9 cellular contexts compared by ENCODE assay signal in genomic region chr16:85205747-85206471, GRCh38.
DNase-seq lines count a peak whose midpoint lies in the region; ATAC-seq and TF ChIP-seq lines count a peak whose summit lies in the region.
"Had no signal": no experiment of that assay in that cellular context is flagged by ENCODE, and none has a peak within 500 bp of the region (broad histone marks: within the 10 kb centered on the region; RNA-seq: fewer than 3 reads in every experiment).

No MANE protein-coding gene starts in this region.

- 59% methylated on average over 23 of the region's 23 CpGs for WGBS in HUES64
- 42 to 63% (median 48%) methylated on average over 18 to 23 of the region's 23 CpGs for WGBS in adrenal gland, 4 donors
- WGBS in right cardiac atrium = 36% methylated on average over 23 of the region's 23 CpGs

- ATAC-seq in right cardiac atrium = peak; percentile 6 to 7

- intact Hi-C loops in adrenal gland (cut with DNase I) = no loop called here
- intact Hi-C loops in right cardiac atrium (cut with DNase I) = no loop called here

- H3K9me3 ChIP-seq in HUES64 (ENCODE audit: insufficient read depth, low read depth, low read length) (no peaks in the 10 kb centered on the region), adrenal gland (replicated peaks in 1 of 3) (no peaks in the 10 kb centered on the region), right cardiac atrium (ENCODE audit: control insufficient read depth, low read length) (no peaks in the 10 kb centered on the region), stomach smooth muscle (ENCODE audit: control insufficient read depth in 2 of 2, low read length in 2 of 2) (no peaks in the 10 kb centered on the region)
- H3K9me3 ChIP-seq: lower lobe of right lung had no signal

- H3K27ac ChIP-seq in HUES64 (ENCODE audit: low read depth, low read length) (peak overlapping the region; percentile 55), adrenal gland (peak overlapping the region in 4 of 5 donors; percentile 50 to 82 (median 74)), right cardiac atrium (ENCODE audit: low read length) (peak overlapping the region; percentile 61), stomach smooth muscle (ENCODE audit: low read length) (peak overlapping the region; percentile 24)
- H3K27ac ChIP-seq: lower lobe of right lung had no signal

- H3K4me1 ChIP-seq in HUES64 (ENCODE audit: insufficient read depth, low read length) (peaks cover 28% of the 10 kb centered on the region), adrenal gland (replicated peaks in 1 of 2) (peaks cover 60 to 70% of the 10 kb centered on the region in 2 donors), right cardiac atrium (ENCODE audit: control insufficient read depth, insufficient read depth, low read length) (peaks cover 22% of the 10 kb centered on the region), stomach smooth muscle (ENCODE audit: control insufficient read depth, insufficient read depth, low read length) (peaks cover 77% of the 10 kb centered on the region)

- TF ChIP-seq CTCF in adrenal gland (IDR thresholded peaks at IDR 0.05) = no peak

- DNase-seq in adrenal gland (peak in 6 of 7 donors; percentile 70 to 87 (median 78)), right cardiac atrium (peak in 2 of 3 donors; percentile 65 to 76), mucosa of gallbladder (ENCODE audit: low spot score) (no peak), SK-N-DZ (ENCODE audit: low spot score) (no peak), T-helper 9 cell (no peak)
- DNase-seq: activated CD4-positive, alpha-beta T cell treated with anti-CD3 and anti-CD28 coated beads for 4 hours had no signal

- peak in 1 of 2 donors; percentile 45 for TF ChIP-seq POLR2A in adrenal gland (IDR thresholded peaks at IDR 0.05)

- H3K27me3 ChIP-seq in HUES64 (ENCODE audit: insufficient read depth, low read length) = no peaks in the 10 kb centered on the region
- no peaks in the 10 kb centered on the region for H3K27me3 ChIP-seq in adrenal gland
- no peaks in the 10 kb centered on the region for H3K27me3 ChIP-seq in right cardiac atrium (ENCODE audit: control insufficient read depth, insufficient read depth)
- H3K27me3 ChIP-seq in stomach smooth muscle (ENCODE audit: control insufficient read depth in 1 of 2, insufficient read depth in 2 of 2, low read length in 2 of 2) = no peaks in the 10 kb centered on the region

- no peak overlapping the region for H3K4me3 ChIP-seq in HUES64 (ENCODE audit: low read length)
- no peak overlapping the region for H3K4me3 ChIP-seq in adrenal gland
- no peak overlapping the region for H3K4me3 ChIP-seq in right cardiac atrium (ENCODE audit: low read length)
- peak overlapping the region; percentile 31 to 47 for H3K4me3 ChIP-seq in stomach smooth muscle (ENCODE audit: low read length in 2 of 2)
- H3K4me3 ChIP-seq: lower lobe of right lung had no signal

- H3K9ac ChIP-seq in HUES64 (ENCODE audit: low read depth, low read length) (no peak overlapping the region), stomach smooth muscle (ENCODE audit: low read length in 2 of 2) (peak overlapping the region in 1 of 2 donors; percentile 10)

- no peaks in the 10 kb centered on the region for H3K36me3 ChIP-seq in HUES64 (ENCODE audit: insufficient read depth, low read length)
- no peaks in the 10 kb centered on the region for H3K36me3 ChIP-seq in adrenal gland (replicated peaks in 1 of 2)
- no peaks in the 10 kb centered on the region for H3K36me3 ChIP-seq in stomach smooth muscle (ENCODE audit: control insufficient read depth in 2 of 2, insufficient read depth in 2 of 2, low read length in 2 of 2)
- H3K36me3 ChIP-seq: lower lobe of right lung had no signal

Comparison
In these comparisons a context has a peak if more than half of its experiments do, and no peak if none do; other contexts are left out.
1. H3K27ac ChIP-seq: peak in every context shown above with its lines; median percentile 74 in adrenal gland; 61 in right cardiac atrium; 55 in HUES64; 24 in stomach smooth muscle.
2. H3K4me3 ChIP-seq: peak in stomach smooth muscle (2 of 2); none in HUES64 (single experiment), adrenal gland (0 of 4) and right cardiac atrium (single experiment).
3. DNase-seq: peak in adrenal gland (6 of 7) and right cardiac atrium (2 of 3); none in mucosa of gallbladder (single experiment), SK-N-DZ (single experiment) and T-helper 9 cell (single experiment).